Comparison of ENCODE assay signal across 8 cellular contexts in the genomic region with DNA sequence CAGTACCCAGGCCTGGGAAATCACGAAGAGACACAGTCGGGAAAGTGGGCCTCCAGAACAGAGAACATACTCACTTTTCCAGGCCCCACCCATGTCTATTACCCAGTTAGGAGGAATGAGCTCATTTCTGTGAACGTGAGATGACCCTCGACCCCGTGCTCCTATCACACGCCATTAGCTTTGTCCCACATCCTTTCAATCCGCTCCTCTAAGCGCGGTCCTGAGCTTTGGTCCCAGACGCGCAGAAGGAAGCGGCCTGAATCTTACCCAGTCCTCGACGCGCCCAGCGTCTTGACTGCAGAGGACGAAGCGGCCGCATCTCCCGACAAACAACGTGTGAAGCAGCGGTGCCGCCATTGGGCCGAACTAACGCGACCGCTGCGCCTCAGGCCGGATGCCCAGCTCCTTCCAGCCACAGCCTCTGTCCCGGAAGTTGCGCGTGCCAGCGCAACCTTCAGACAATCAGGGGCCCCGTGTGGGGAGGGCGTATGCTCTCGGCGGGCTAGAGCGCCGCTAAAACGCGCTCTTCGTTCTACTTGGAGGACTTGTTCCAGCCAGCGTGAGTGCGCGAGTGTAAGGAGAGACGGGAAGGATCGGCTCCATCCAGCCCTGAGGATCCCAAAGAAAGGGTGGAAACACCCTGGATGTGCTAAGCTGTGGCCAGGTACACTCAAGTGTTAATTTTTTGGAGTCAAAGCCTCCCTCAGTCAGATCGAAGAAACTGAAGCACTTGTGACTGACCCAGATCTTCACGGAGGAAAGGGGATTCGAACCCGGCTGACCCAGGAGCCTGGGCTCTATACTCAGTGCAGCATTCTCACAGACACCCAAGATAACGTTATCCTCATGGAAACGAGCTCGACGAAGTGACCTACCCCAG. TPM values are rescaled to one million over a fixed set of nuclear protein-coding genes. Genes with fewer than 3 reads are reported as not detected.
DNase-seq lines count a peak whose midpoint lies in the region; ATAC-seq, FAIRE-seq and TF ChIP-seq lines count a peak whose summit lies in the region.
"Not testable (repeated sequence)": the region's sequence is repeated elsewhere in the genome, so short reads cannot be mapped to it uniquely, and the experiment has no call there.

No MANE protein-coding gene starts in this region.

- H3K4me1 ChIP-seq in NT2/D1 (ENCODE audit: insufficient read depth, insufficient read length); mucosa of descending colon (ENCODE audit: low read depth): not testable (repeated sequence)

- intact Hi-C loops in mucosa of descending colon (cut with DNase I, micrococcal nuclease): not testable (repeated sequence)

- H3K9me3 ChIP-seq in NT2/D1 (ENCODE audit: insufficient read depth, low read length); mucosa of descending colon: not testable (repeated sequence)

- DNase-seq in Caki2 (ENCODE audit: low read depth): peak; percentile 83
- peak; percentile 39 for DNase-seq in HTR-8/SVneo (ENCODE audit: insufficient read length, low spot score)
- peak; percentile 54 for DNase-seq in NT2/D1 (ENCODE audit: low read depth, low spot score)
- DNase-seq in activated T-cell treated with anti-CD3 and anti-CD28 coated beads for 24 hours (ENCODE audit: low read depth): peak; percentile 65
- DNase-seq in epithelial cell of proximal tubule (ENCODE audit: low read depth): not testable (repeated sequence)
- DNase-seq in mucosa of descending colon: peak; percentile 78 to 87 (median 85)
- DNase-seq in stimulated activated CD8-positive, alpha-beta memory T cell treated with anti-CD3 and anti-CD28 coated beads, Interleukin-15, amount 100 ng/mL, for 1 hour (ENCODE audit: low read depth): peak; percentile 40

- in situ Hi-C loops in Caki2 (cut with HindIII; ENCODE audit: low pct_unique_long_range_greater_than_20kb, low sequenced_read_pairs): not testable (repeated sequence)

- not testable (repeated sequence) for FAIRE-seq in HTR-8/SVneo (lab: Jason Lieb, UNC)

- H3K36me3 ChIP-seq in NT2/D1 (ENCODE audit: insufficient read depth, insufficient read length, low read length); mucosa of descending colon (ENCODE audit: low read depth): not testable (repeated sequence)

- TF ChIP-seq CTCF in epithelial cell of proximal tubule (conservative IDR thresholded peaks at IDR 0.05; ENCODE audit: low read depth, low read length); mucosa of descending colon (IDR thresholded peaks at IDR 0.05): not testable (repeated sequence)

- H3K9ac ChIP-seq in NT2/D1 (ENCODE audit: insufficient read length, low read depth): peak overlapping the region; percentile 94

- peak overlapping the region; percentile 84 for H3K4me3 ChIP-seq in NT2/D1 (ENCODE audit: insufficient read length, low read depth)
- H3K4me3 ChIP-seq in epithelial cell of proximal tubule (ENCODE audit: low read depth, low read length): peak overlapping the region; percentile 64
- peak overlapping the region; percentile 28 for H3K4me3 ChIP-seq in mucosa of descending colon

- not testable (repeated sequence) for H3K27me3 ChIP-seq in NT2/D1 (ENCODE audit: insufficient read depth, insufficient read length)

- ATAC-seq in GM21381 (IDR thresholded peaks at IDR 0.05; ENCODE audit: unreplicated experiment) (peak; percentile 95), mucosa of descending colon (peak; percentile 98)

RNA-seq across cellular contexts. Expression of gene NPIPB4, which starts 37.3 kb away (rescaled TPM):
- total RNA-seq in Caki2 (2014; rRNA removed; shearing (Covaris generic); ENCODE audit: low replicate concordance): 6.9 and 10.9 TPM in 2 replicates
- total RNA-seq in epithelial cell of proximal tubule (10.1 and 32.2 TPM in 2 replicates), mucosa of descending colon (100 to 1,000 TPM; 212 to 324 (median 247) TPM)

Comparison
In these comparisons a context has a peak if more than half of its experiments do, and no peak if none do; other contexts are left out.
1. H3K4me3 ChIP-seq: peak in every context shown above with its lines; median percentile 84 in NT2/D1; 64 in epithelial cell of proximal tubule; 28 in mucosa of descending colon.